ENCODE assay signal across 10 cellular contexts in genomic region chr11:71863978-71864627, GRCh38. TPM values are rescaled to one million over a fixed set of nuclear protein-coding genes. Genes with fewer than 3 reads are reported as not detected.
DNase-seq lines count a peak whose midpoint lies in the region; ATAC-seq lines count a peak whose summit lies in the region.
"Not testable (repeated sequence)": the region's sequence is repeated elsewhere in the genome, so short reads cannot be mapped to it uniquely, and the experiment has no call there.
"Had no signal": no experiment of that assay in that cellular context is flagged by ENCODE, and none has a peak within 500 bp of the region (broad histone marks: within the 10 kb centered on the region; RNA-seq: fewer than 3 reads in every experiment).

No MANE protein-coding gene starts in this region.

- not testable (repeated sequence) for H3K4me3 Mint-ChIP-seq in stimulated activated naive B cell treated with anti-CD40 and anti-IgM and Interleukin-4, amounts not matched to agents 10 μg/mL and 1 μg/mL and 100 μg/mL, for 72 hours

- H3K27me3 Mint-ChIP-seq in stimulated activated naive B cell treated with anti-CD40 and anti-IgM and Interleukin-4, amounts not matched to agents 10 μg/mL and 1 μg/mL and 100 μg/mL, for 72 hours = not testable (repeated sequence)

- peak; percentile 53 for ATAC-seq in HG02610 (IDR thresholded peaks at IDR 0.05; ENCODE audit: unreplicated experiment)
- peak; percentile 56 to 72 for ATAC-seq in activated naive CD4-positive, alpha-beta T cell treated with anti-CD3 and anti-CD28 coated beads, Interleukin-2, amount 50 U/mL, for 72 hours
- ATAC-seq in stimulated activated naive B cell treated with anti-CD40 and anti-IgM and Interleukin-4, amounts not matched to agents 10 μg/mL and 1 μg/mL and 100 μg/mL, for 72 hours (replicated peaks) = peak; percentile 89

- not testable (repeated sequence) for H3K9me3 Mint-ChIP-seq in activated naive CD4-positive, alpha-beta T cell treated with anti-CD3 and anti-CD28 coated beads, Interleukin-2, amount 50 U/mL, for 72 hours; stimulated activated naive B cell treated with anti-CD40 and anti-IgM and Interleukin-4, amounts not matched to agents 10 μg/mL and 1 μg/mL and 100 μg/mL, for 72 hours

- H3K27ac Mint-ChIP-seq in activated naive CD4-positive, alpha-beta T cell treated with anti-CD3 and anti-CD28 coated beads, Interleukin-2, amount 50 U/mL, for 72 hours; stimulated activated naive B cell treated with anti-CD40 and anti-IgM and Interleukin-4, amounts not matched to agents 10 μg/mL and 1 μg/mL and 100 μg/mL, for 72 hours: not testable (repeated sequence)

- peak; percentile 90 for DNase-seq in DMS53 (lab: John Stamatoyannopoulos, UW)
- DNase-seq in NCI-H2081 treated with DMSO at 0.1 percent for 48 hours (lab: John Stamatoyannopoulos, UW) = peak; percentile 7
- peak; percentile 50 for DNase-seq in SHP77 treated with DMSO at 0.1 percent for 48 hours (lab: John Stamatoyannopoulos, UW)
- peak in 1 of 2 donors; percentile 35 for DNase-seq in activated naive CD4-positive, alpha-beta T cell treated with anti-CD3 and anti-CD28 coated beads, Interleukin-2, amount 50 U/mL, for 72 hours (ENCODE audit: low spot score in 2 of 2)
- peak; percentile 57 for DNase-seq in fibroblast of gingiva (ENCODE audit: low read depth)
- peak; percentile 35 to 74 for DNase-seq in lung microvascular endothelial cell (ENCODE audit: low read depth in 2 of 2)
- peak; percentile 34 for DNase-seq in stimulated activated naive B cell treated with anti-CD40 and anti-IgM and Interleukin-4, amounts not matched to agents 10 μg/mL and 1 μg/mL and 100 μg/mL, for 72 hours

- H3K36me3 Mint-ChIP-seq in activated naive CD4-positive, alpha-beta T cell treated with anti-CD3 and anti-CD28 coated beads, Interleukin-2, amount 50 U/mL, for 72 hours; stimulated activated naive B cell treated with anti-CD40 and anti-IgM and Interleukin-4, amounts not matched to agents 10 μg/mL and 1 μg/mL and 100 μg/mL, for 72 hours: not testable (repeated sequence)

- not testable (repeated sequence) for H3K4me1 Mint-ChIP-seq in stimulated activated naive B cell treated with anti-CD40 and anti-IgM and Interleukin-4, amounts not matched to agents 10 μg/mL and 1 μg/mL and 100 μg/mL, for 72 hours

RNA-seq across cellular contexts. Expression of gene DEFB131B, which starts 14.2 kb away (rescaled TPM):
- total RNA-seq in activated naive CD4-positive, alpha-beta T cell treated with anti-CD3 and anti-CD28 coated beads, Interleukin-2, amount 50 U/mL, for 72 hours = not detected
- not detected in 2 replicates for total RNA-seq in lung microvascular endothelial cell
- total RNA-seq: T-helper 1 cell treated with Interleukin-12 subunit alpha and Interleukin-12 subunit beta and Interleukin-4 antibody, amounts not matched to agents 30 ng/mL and 1 ng/mL, for 36 hours; vagina had no signal

RNA-seq across cellular contexts. Expression of gene DEFB108B, which starts 31.1 kb away (rescaled TPM):
- total RNA-seq in activated naive CD4-positive, alpha-beta T cell treated with anti-CD3 and anti-CD28 coated beads, Interleukin-2, amount 50 U/mL, for 72 hours = not detected
- total RNA-seq in lung microvascular endothelial cell = not detected in 2 replicates
- total RNA-seq: T-helper 1 cell treated with Interleukin-12 subunit alpha and Interleukin-12 subunit beta and Interleukin-4 antibody, amounts not matched to agents 30 ng/mL and 1 ng/mL, for 36 hours; vagina had no signal
